In genomic region chr22:48696371-48696770, GRCh38 we compare ENCODE assay signal across 26 cellular contexts.
"Had no signal": no experiment of that assay in that cellular context is flagged by ENCODE, and none has a peak within 500 bp of the region (broad histone marks: within the 10 kb centered on the region; RNA-seq: fewer than 3 reads in every experiment).

No MANE protein-coding gene starts in this region.

- H3K27ac ChIP-seq: colonic mucosa, epithelial cell of prostate, esophagus squamous epithelium, gastrocnemius medialis, hepatocyte, left lung had no signal

- DNase-seq: colonic mucosa; cortex of kidney; effector CD8-positive, alpha-beta T cell; effector memory CD8-positive, alpha-beta T cell; endodermal cell; erythroblast; esophagus squamous epithelium; foreskin fibroblast; foreskin melanocyte; gastrocnemius medialis; glutamatergic neuron; head of caudate nucleus; hypothalamus; immature natural killer cell; islet precursor cell; left cardiac atrium; mammary epithelial cell; mesendoderm; midbrain had no signal

- H3K27me3 ChIP-seq: colonic mucosa, esophagus squamous epithelium, gastrocnemius medialis, hepatocyte, left lung had no signal

- H2AFZ ChIP-seq: hepatocyte had no signal

- H3K4me1 ChIP-seq: colonic mucosa, esophagus squamous epithelium, gastrocnemius medialis, left lung had no signal

- FAIRE-seq: endometrium had no signal

- H3K36me3 ChIP-seq: colonic mucosa, esophagus squamous epithelium, gastrocnemius medialis, left lung had no signal

- ATAC-seq: effector memory CD8-positive, alpha-beta T cell; esophagus mucosa; gastrocnemius medialis; left cardiac atrium; left lung; left ventricle myocardium superior had no signal

- H3K4me3 ChIP-seq: colonic mucosa, esophagus squamous epithelium, gastrocnemius medialis, hepatocyte, left lung, lung had no signal

- H3K4me2 ChIP-seq: hepatocyte had no signal

- H3K9me3 ChIP-seq: colonic mucosa, esophagus squamous epithelium, gastrocnemius medialis, left lung had no signal
